In the genomic region with DNA sequence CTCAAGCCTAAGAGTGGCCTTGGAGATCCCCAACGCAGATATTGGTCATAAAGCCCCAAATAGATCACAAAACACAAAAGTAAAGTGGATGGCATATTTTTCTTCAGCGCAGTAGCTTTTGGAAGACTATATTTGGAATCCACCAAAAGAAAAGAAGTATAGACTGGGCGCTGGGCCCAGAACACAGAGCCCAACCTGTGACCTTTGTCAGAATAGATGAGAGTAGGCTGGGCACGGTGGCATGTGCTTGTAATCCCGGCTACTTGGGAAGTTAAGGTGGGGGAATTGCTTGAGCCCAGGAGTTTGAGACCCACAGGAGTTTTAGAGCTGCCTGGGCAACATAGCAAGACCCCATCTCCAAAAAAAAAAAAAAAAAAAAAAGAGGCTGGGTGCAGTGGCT, we compare ENCODE assay signal across 31 cellular contexts. TPM values are rescaled to one million over a fixed set of nuclear protein-coding genes. Genes with fewer than 3 reads are reported as not detected.
DNase-seq lines count a peak whose midpoint lies in the region; ATAC-seq, FAIRE-seq and TF ChIP-seq lines count a peak whose summit lies in the region.
"Had no signal": no experiment of that assay in that cellular context is flagged by ENCODE, and none has a peak within 500 bp of the region (broad histone marks: within the 10 kb centered on the region; RNA-seq: fewer than 3 reads in every experiment).

No MANE protein-coding gene starts in this region.

- intact Hi-C loops in right lobe of liver (cut with DNase I) (no loop called here), HepG2 (cut with micrococcal nuclease; ENCODE audit: unreplicated experiment) (no loop called here), lower lobe of right lung (cut with DNase I) (no loop called here)

- CTCF ChIA-PET in HepG2 (lab: Yijun Ruan, JAX; ENCODE audit: low intra/inter-chr PET ratio, low total read pairs): no interaction called here

- H3K9ac ChIP-seq in HepG2 (ENCODE audit: insufficient read depth, low read depth, low read length) (no peak overlapping the region), OCI-LY1 (ENCODE audit: low read length) (no peak overlapping the region)
- H3K9ac ChIP-seq: BLaER1 treated with 17β-estradiol and CSF1 and Interleukin-3, amounts not matched to agents 10 nM and 100 nM; KMS-11 had no signal

- H3K36me3 ChIP-seq in right lobe of liver (peaks cover 0 to 5% (median 0%) of the 10 kb centered on the region in 4 donors), HepG2 (replicated peaks in 1 of 2; ENCODE audit: control insufficient read depth in 1 of 2, insufficient read depth in 2 of 2, low read length in 2 of 2) (no peaks in the 10 kb centered on the region), OCI-LY1 (ENCODE audit: insufficient read depth, low read length) (no peaks in the 10 kb centered on the region), lower lobe of right lung (peaks cover 33% of the 10 kb centered on the region)
- H3K36me3 ChIP-seq: MG63, transverse colon had no signal

- no peak overlapping the region for H3K4me2 ChIP-seq in HepG2 (ENCODE audit: low read depth, low read length)
- H3K4me2 ChIP-seq in OCI-LY1 (ENCODE audit: low read length): no peak overlapping the region
- H3K4me2 ChIP-seq: BLaER1 treated with 17β-estradiol and CSF1 and Interleukin-3, amounts not matched to agents 10 nM and 100 nM; hepatocyte; KMS-11 had no signal

- TF ChIP-seq POLR2A in right lobe of liver (IDR thresholded peaks at IDR 0.05) (no peak), HepG2 (IDR thresholded peaks at IDR 0.05; ENCODE audit: insufficient read depth in 1 of 2, low read depth in 2 of 2, low read length in 2 of 2) (no peak)

- no peak for TF ChIP-seq RAD21 in HepG2 (CRISPR knock-in tag; IDR thresholded peaks at IDR 0.05)

- 0 out of 2 replicates have a peak, but pooled peaks cover 6% of the 10 kb centered on the region for H3F3A ChIP-seq in OCI-LY1 (ENCODE audit: insufficient read depth, low read length)

- no peak for FAIRE-seq in HepG2 (lab: Jason Lieb, UNC)
- FAIRE-seq: frontal cortex had no signal

- DNase-seq in right lobe of liver: peak in 2 of 3 donors; percentile 52 to 64
- DNase-seq in HepG2 (ENCODE audit: low spot score): no peak
- peak; percentile 2 for DNase-seq in lower lobe of right lung
- no peak for DNase-seq in cerebellum (ENCODE audit: low spot score)
- no peak for DNase-seq in GDM1 (lab: John Stamatoyannopoulos, UW)
- DNase-seq: activated CD4-positive, CD25-positive, alpha-beta regulatory T cell; activated gamma-delta T cell; activated T-cell treated with anti-CD3 and anti-CD28 coated beads, Interleukin-2, amount 50 U/mL, for 24 hours; body of pancreas; cerebellar nuclear complex; DND-41; mesenchymal stem cell; MG63; NCI-H1105; NCI-H187 treated with DMSO at 0.1 percent for 48 hours; NCI-H510A treated with DMSO at 0.1 percent for 48 hours; OCI-M1; stimulated activated CD4-positive, alpha-beta T cell treated with anti-CD3 and anti-CD28 coated beads, Interleukin-12 subunit alpha, Interleukin-12 subunit beta, amount 100 ng/mL, for 4 hours; stimulated activated CD4-positive, alpha-beta T cell treated with anti-CD3 and anti-CD28 coated beads, Interleukin-2, amount 100 ng/mL, for 48 hours; transverse colon had no signal

- no peaks in the 10 kb centered on the region for H3K9me2 ChIP-seq in OCI-LY1 (ENCODE audit: low read depth, low read length)

- H3K27me3 ChIP-seq in right lobe of liver (no peaks in the 10 kb centered on the region), HepG2 (ENCODE audit: control insufficient read depth in 1 of 2, insufficient read depth in 2 of 2, low read length in 2 of 2) (peaks cover 0 to 2% of the 10 kb centered on the region in 2 experiments; a peak in 2 of 5 replicates), OCI-LY1 (ENCODE audit: insufficient read depth, low read length) (no peaks in the 10 kb centered on the region), lower lobe of right lung (ENCODE audit: low read depth) (no peaks in the 10 kb centered on the region)
- H3K27me3 ChIP-seq: BLaER1 treated with 17β-estradiol and CSF1 and Interleukin-3, amounts not matched to agents 10 nM and 100 nM; body of pancreas; hepatocyte; MG63; transverse colon had no signal

- TF ChIP-seq CTCF in right lobe of liver (IDR thresholded peaks at IDR 0.05) (no peak), HepG2 (CRISPR knock-in tag; IDR thresholded peaks at IDR 0.05) (no peak), OCI-LY1 (IDR thresholded peaks at IDR 0.05; ENCODE audit: low read length) (no peak), lower lobe of right lung (IDR thresholded peaks at IDR 0.05) (no peak)

- H3K9me3 ChIP-seq in right lobe of liver (no peaks in the 10 kb centered on the region), HepG2 (ENCODE audit: low read length) (no peaks in the 10 kb centered on the region), OCI-LY1 (ENCODE audit: low read length) (no peaks in the 10 kb centered on the region), lower lobe of right lung (no peaks in the 10 kb centered on the region)
- H3K9me3 ChIP-seq: BLaER1 treated with 17β-estradiol and CSF1 and Interleukin-3, amounts not matched to agents 10 nM and 100 nM; body of pancreas; MG63; transverse colon had no signal

- H3K79me2 ChIP-seq in HepG2 (ENCODE audit: insufficient read depth, low read length): no peaks in the 10 kb centered on the region
- no peaks in the 10 kb centered on the region for H3K79me2 ChIP-seq in OCI-LY1 (ENCODE audit: insufficient read depth, low read length)
- H3K79me2 ChIP-seq: hepatocyte had no signal

- ATAC-seq in right lobe of liver (peak; percentile 75 to 86 (median 82)), HepG2 (no peak), lower lobe of right lung (no peak), SK-N-SH treated with all-trans-retinoic acid at 6 μM for 48 hours (no peak)
- ATAC-seq: body of pancreas, sciatic nerve had no signal

- H3K4me1 ChIP-seq in right lobe of liver (peaks cover 0 to 23% (median 12%) of the 10 kb centered on the region in 4 donors), HepG2 (ENCODE audit: insufficient read depth, low read length) (peaks cover 12% of the 10 kb centered on the region), OCI-LY1 (ENCODE audit: insufficient read depth, low read length, severe bottlenecking) (peaks cover 28% of the 10 kb centered on the region), lower lobe of right lung (no peaks in the 10 kb centered on the region)
- H3K4me1 ChIP-seq: body of pancreas, transverse colon had no signal

- H2AFZ ChIP-seq in HepG2 (ENCODE audit: low read length) (no peak overlapping the region), OCI-LY1 (ENCODE audit: low read length) (no peak overlapping the region)
- H2AFZ ChIP-seq: hepatocyte had no signal

- H4K20me1 ChIP-seq in HepG2 (ENCODE audit: insufficient read depth, low read length) (no peaks in the 10 kb centered on the region), OCI-LY1 (ENCODE audit: insufficient read depth, low read length) (no peaks in the 10 kb centered on the region)
- H4K20me1 ChIP-seq: BLaER1 treated with 17β-estradiol and CSF1 and Interleukin-3, amounts not matched to agents 10 nM and 100 nM had no signal

- H3K27ac ChIP-seq in right lobe of liver (peak overlapping the region in 2 of 3 donors; percentile 23 to 56), HepG2 (ENCODE audit: extremely low read length, insufficient read depth, low read length) (no peak overlapping the region), OCI-LY1 (ENCODE audit: low read depth, low read length, poor library complexity, severe bottlenecking) (peak overlapping the region; percentile 24), lower lobe of right lung (no peak overlapping the region)
- H3K27ac ChIP-seq: BLaER1 treated with 17β-estradiol and CSF1 and Interleukin-3, amounts not matched to agents 10 nM and 100 nM; hepatocyte; KMS-11; SK-N-MC had no signal

- 61% methylated on average over 5 of the region's 5 CpGs for WGBS in right lobe of liver (ENCODE audit: insufficient coverage, low coverage, low lambda C conversion rate, missing lambda C conversion rate)
- WGBS in HepG2 (ENCODE audit: low lambda C conversion rate): 94% methylated on average over 5 of the region's 5 CpGs

- in situ Hi-C loops in HepG2 (cut with HindIII; ENCODE audit: extremely low pct_ligation_motif_present, low pct_unique_long_range_greater_than_20kb): no loop called here

- H3K4me3 ChIP-seq in right lobe of liver (no peak overlapping the region), HepG2 (replicated peaks in 1 of 3; ENCODE audit: insufficient read depth in 1 of 3, low read depth in 2 of 3, low read length in 3 of 3) (no peak overlapping the region), OCI-LY1 (ENCODE audit: low read depth, low read length, poor library complexity, severe bottlenecking) (no peak overlapping the region), lower lobe of right lung (no peak overlapping the region)
- H3K4me3 ChIP-seq: BLaER1 treated with 17β-estradiol and CSF1 and Interleukin-3, amounts not matched to agents 10 nM and 100 nM; body of pancreas; hepatocyte; MG63; SK-N-MC; transverse colon had no signal

- no TSS peak for BruUV-seq in HepG2 (replicated peaks; lab: Mats Ljungman, UMichigan)

- TF ChIP-seq EP300 in HepG2 (IDR thresholded peaks at IDR 0.05; ENCODE audit: low read depth in 2 of 2, low read length in 2 of 2) (no peak), HepG2 (CRISPR knock-in tag; IDR thresholded peaks at IDR 0.05; ENCODE audit: borderline replicate concordance) (no peak)

- POLR2A ChIA-PET in HepG2 (lab: Yijun Ruan, JAX): no interaction called here

RNA-seq across cellular contexts. Expression of a gene that starts 14.6 kb away (rescaled TPM):
- total RNA-seq in right lobe of liver (1 to 10 TPM; 1.0 to 9.9 (median 3.2) TPM), HepG2 (2016; rRNA removed; fragmentation: Illumina TruSeq; extraction: Trizol) (not detected in 2 replicates), lower lobe of right lung (35.5 TPM), cerebellum (0.54 TPM)
- not detected in 2 replicates for total RNA-seq in HepG2 (2016; cell fraction: cytosol; rRNA removed; fragmentation: Illumina TruSeq; extraction: Trizol; ENCODE audit: low read depth)
- total RNA-seq in HepG2 (2016; cell fraction: insoluble cytoplasmic fraction; rRNA removed; fragmentation: Illumina TruSeq; extraction: Trizol): not detected in 2 replicates
- total RNA-seq in HepG2 (2016; cell fraction: membrane; rRNA removed; fragmentation: Illumina TruSeq; extraction: Trizol): not detected in 2 replicates
- total RNA-seq in HepG2 (2016; cell fraction: nucleus; rRNA removed; fragmentation: Illumina TruSeq; extraction: Trizol): not detected in 2 replicates
- not detected in 2 replicates for polyA plus RNA-seq in HepG2 (2011; rRNA removed)
- not detected in 2 replicates for polyA plus RNA-seq in HepG2 (2011; cell fraction: cytosol; rRNA removed)
- polyA plus RNA-seq in HepG2 (2011; cell fraction: nucleus; rRNA removed): not detected in 2 replicates
- not detected in 2 replicates for polyA plus RNA-seq in HepG2 (2012)
- not detected in 2 replicates for polyA plus RNA-seq in HepG2 (2016; cell fraction: cytosol; fragmentation: Illumina TruSeq; extraction: Trizol; ENCODE audit: low read depth)
- polyA plus RNA-seq in HepG2 (2016; cell fraction: insoluble cytoplasmic fraction; fragmentation: Illumina TruSeq; extraction: Trizol; ENCODE audit: low read depth): not detected in 2 replicates
- polyA plus RNA-seq in HepG2 (2016; cell fraction: membrane; fragmentation: Illumina TruSeq; extraction: Trizol; ENCODE audit: low read depth): not detected in 2 replicates
- polyA plus RNA-seq in HepG2 (2016; cell fraction: nucleus; fragmentation: Illumina TruSeq; extraction: Trizol; ENCODE audit: insufficient read depth, low read depth): not detected in 2 replicates
- 0.19 TPM in 1 of 2 replicates, not detected in the other for polyA minus RNA-seq in HepG2 (2011; rRNA and poly(A)+ RNA removed; ENCODE audit: low replicate concordance)
- not detected in 2 replicates for polyA minus RNA-seq in HepG2 (2011; cell fraction: cytosol; rRNA and poly(A)+ RNA removed)
- not detected in 2 replicates for polyA minus RNA-seq in HepG2 (2011; cell fraction: nucleus; rRNA and poly(A)+ RNA removed)
- total RNA-seq: dermis microvascular lymphatic vessel endothelial cell, H4 had no signal
- polyA plus RNA-seq: AG04450 had no signal

RNA-seq across cellular contexts. Expression of a gene that starts 28.4 kb away (rescaled TPM):
- total RNA-seq in right lobe of liver: 1 to 10 TPM; 1.2 to 3.8 (median 2.2) TPM
- 9.0 and 9.6 TPM in 2 replicates for total RNA-seq in HepG2 (2016; rRNA removed; fragmentation: Illumina TruSeq; extraction: Trizol)
- total RNA-seq in HepG2 (2016; cell fraction: cytosol; rRNA removed; fragmentation: Illumina TruSeq; extraction: Trizol; ENCODE audit: low read depth): 1.1 and 2.2 TPM in 2 replicates
- total RNA-seq in HepG2 (2016; cell fraction: insoluble cytoplasmic fraction; rRNA removed; fragmentation: Illumina TruSeq; extraction: Trizol): 9.2 and 10.9 TPM in 2 replicates
- total RNA-seq in HepG2 (2016; cell fraction: membrane; rRNA removed; fragmentation: Illumina TruSeq; extraction: Trizol): 4.9 and 5.1 TPM in 2 replicates
- total RNA-seq in HepG2 (2016; cell fraction: nucleus; rRNA removed; fragmentation: Illumina TruSeq; extraction: Trizol): 13.9 and 16.3 TPM in 2 replicates
- 2.9 TPM in 2 replicates for polyA plus RNA-seq in HepG2 (2011; rRNA removed)
- 1.3 and 1.8 TPM in 2 replicates for polyA plus RNA-seq in HepG2 (2011; cell fraction: cytosol; rRNA removed)
- 9.2 and 9.7 TPM in 2 replicates for polyA plus RNA-seq in HepG2 (2011; cell fraction: nucleus; rRNA removed)
- polyA plus RNA-seq in HepG2 (2012): 3.0 and 3.4 TPM in 2 replicates
- 0.53 and 0.61 TPM in 2 replicates for polyA plus RNA-seq in HepG2 (2016; cell fraction: cytosol; fragmentation: Illumina TruSeq; extraction: Trizol; ENCODE audit: low read depth)
- polyA plus RNA-seq in HepG2 (2016; cell fraction: insoluble cytoplasmic fraction; fragmentation: Illumina TruSeq; extraction: Trizol; ENCODE audit: low read depth): 4.1 and 4.2 TPM in 2 replicates
- polyA plus RNA-seq in HepG2 (2016; cell fraction: membrane; fragmentation: Illumina TruSeq; extraction: Trizol; ENCODE audit: low read depth): 1.00 and 1.7 TPM in 2 replicates
- 15.7 and 18.5 TPM in 2 replicates for polyA plus RNA-seq in HepG2 (2016; cell fraction: nucleus; fragmentation: Illumina TruSeq; extraction: Trizol; ENCODE audit: insufficient read depth, low read depth)
- polyA minus RNA-seq in HepG2 (2011; rRNA and poly(A)+ RNA removed; ENCODE audit: low replicate concordance): 3.6 and 5.3 TPM in 2 replicates
- 3.0 and 3.5 TPM in 2 replicates for polyA minus RNA-seq in HepG2 (2011; cell fraction: cytosol; rRNA and poly(A)+ RNA removed)
- polyA minus RNA-seq in HepG2 (2011; cell fraction: nucleus; rRNA and poly(A)+ RNA removed): 14.4 and 19.0 TPM in 2 replicates
- 8.7 TPM for total RNA-seq in lower lobe of right lung
- total RNA-seq in cerebellum: 30.5 TPM

Comparison
In these comparisons a context has a peak if more than half of its experiments do, and no peak if none do; other contexts are left out.
1. ATAC-seq: peak in right lobe of liver (4 of 4); none in HepG2 (single experiment), lower lobe of right lung (0 of 2) and SK-N-SH treated with all-trans-retinoic acid at 6 μM for 48 hours (single experiment).
2. DNase-seq: peak in right lobe of liver (2 of 3) and lower lobe of right lung (single experiment); none in HepG2 (single experiment), cerebellum (single experiment) and GDM1 (single experiment).
3. H3K27ac ChIP-seq: peak in right lobe of liver (2 of 3) and OCI-LY1 (single experiment); none in HepG2 (single experiment) and lower lobe of right lung (single experiment).